Comparison of ENCODE assay signal across 34 cellular contexts in genomic region chrX:98516120-98516519, GRCh38.
"Had no signal": no experiment of that assay in that cellular context is flagged by ENCODE, and none has a peak within 500 bp of the region (broad histone marks: within the 10 kb centered on the region; RNA-seq: fewer than 3 reads in every experiment).

No MANE protein-coding gene starts in this region.

- H3K4me3 ChIP-seq: adrenal gland, body of pancreas, breast epithelium had no signal

- FAIRE-seq: astrocyte, TTC549 had no signal

- H3K27me3 ChIP-seq: body of pancreas, brain microvascular endothelial cell had no signal

- DNase-seq: activated B cell treated with CpG ODN at 0.5 μM for 24 hours; activated CD4-positive, alpha-beta memory T cell treated with anti-CD3 and anti-CD28 coated beads for 36 hours; activated CD4-positive, alpha-beta T cell treated with anti-CD3 and anti-CD28 coated beads for 4 hours; activated CD4-positive, alpha-beta T cell treated with anti-CD3 and anti-CD28 coated beads, Interleukin-2, amount 10 ng/mL, durations not matched to agents 24 days and 14 days; activated CD4-positive, alpha-beta T cell treated with anti-CD3 and anti-CD28 coated beads, Interleukin-2, amount 50 U/mL, for 1 hour; activated CD4-positive, alpha-beta T cell treated with anti-CD3 and anti-CD28 coated beads, Interleukin-2, amount 50 U/mL, for 4 hours; activated CD4-positive, CD25-positive, alpha-beta regulatory T cell treated with anti-CD3 and anti-CD28 coated beads, Interleukin-2, amount 50 U/mL, for 72 hours; activated CD8-positive, alpha-beta memory T cell treated with anti-CD3 and anti-CD28 coated beads, Interleukin-2, amount 50 U/mL, for 4 hours; activated CD8-positive, alpha-beta T cell treated with anti-CD3 and anti-CD28 coated beads for 36 hours; activated effector memory CD4-positive, alpha-beta T cell treated with anti-CD3 and anti-CD28 coated beads, Interleukin-2, amount 50 U/mL, for 16 hours; activated gamma-delta T cell treated with Interleukin-2 at 50 U/mL for 16 hours; activated naive CD4-positive, alpha-beta T cell; activated naive CD4-positive, alpha-beta T cell treated with anti-CD3 and anti-CD28 coated beads for 36 hours; activated naive CD4-positive, alpha-beta T cell treated with anti-CD3 and anti-CD28 coated beads, Interleukin-2, amount 50 U/mL, for 16 hours; activated naive CD8-positive, alpha-beta T cell treated with anti-CD3 and anti-CD28 coated beads for 36 hours; activated T-cell treated with anti-CD3 and anti-CD28 coated beads for 4 hours; activated T-cell treated with anti-CD3 and anti-CD28 coated beads, Interleukin-2, amount 50 U/mL, for 1 hour; activated T-cell treated with anti-CD3 and anti-CD28 coated beads, Interleukin-2, amount 50 U/mL, for 4 hours; activated T-cell treated with anti-CD3 and anti-CD28 coated beads, Interleukin-2, amount 50 U/mL, for 72 hours; adrenal gland; amniotic stem cell; aorta; body of pancreas; brain microvascular endothelial cell; central memory CD4-positive, alpha-beta T cell; T-helper 1 cell; T-helper 2 cell; T-helper 9 cell had no signal

- H3K4me1 ChIP-seq: adrenal gland, body of pancreas, breast epithelium had no signal

- H3K27ac ChIP-seq: adrenal gland, body of pancreas, brain microvascular endothelial cell, breast epithelium, VCaP had no signal

- H3K36me3 ChIP-seq: adrenal gland, brain microvascular endothelial cell, breast epithelium had no signal

- ATAC-seq: activated CD8-positive, alpha-beta T cell treated with anti-CD3 and anti-CD28 coated beads for 36 hours; activated naive CD4-positive, alpha-beta T cell treated with anti-CD3 and anti-CD28 coated beads, Interleukin-2, amount 50 U/mL, for 72 hours; activated T-cell treated with anti-CD3 and anti-CD28 coated beads, Interleukin-2, amount 50 U/mL, for 4 hours; activated T-cell treated with anti-CD3 and anti-CD28 coated beads, Interleukin-2, amount 50 U/mL, for 72 hours; activated T-helper 17 cell treated with anti-CD3 and anti-CD28 coated beads, Interleukin-2, amount 50 U/mL, for 72 hours; body of pancreas had no signal

- H3K9me3 ChIP-seq: adrenal gland, body of pancreas, breast epithelium had no signal
